ENCODE assay signal across 8 cellular contexts in the genomic region with DNA sequence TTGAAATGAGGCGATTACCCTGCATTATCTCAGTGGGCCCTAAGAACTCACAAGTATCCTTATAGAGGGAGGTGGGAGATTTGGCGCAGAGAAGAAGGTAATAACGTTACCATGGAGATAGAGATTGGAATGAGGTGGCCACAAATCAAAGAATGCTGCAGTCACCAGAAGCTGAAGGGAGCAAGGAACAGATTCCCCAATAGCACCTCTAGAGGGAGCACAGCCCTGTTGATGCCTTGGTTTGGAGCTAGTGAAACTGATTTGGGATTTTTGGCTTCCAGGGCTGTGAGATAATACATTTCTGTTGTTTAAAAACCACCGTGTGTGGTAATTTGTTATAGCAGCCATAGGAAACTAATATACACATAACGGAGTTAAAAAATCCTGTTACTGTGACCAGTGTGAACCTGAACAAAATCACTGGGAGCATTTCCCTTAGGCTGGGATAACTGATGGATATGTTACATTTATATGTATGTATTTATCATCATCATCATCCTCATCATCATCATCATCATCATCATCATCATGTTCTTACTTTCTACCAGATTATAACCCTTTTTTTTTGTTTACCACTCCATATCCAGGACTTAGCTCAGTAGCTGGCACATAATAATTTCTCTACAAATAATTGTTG.
DNase-seq lines count a peak whose midpoint lies in the region; ATAC-seq, FAIRE-seq and TF ChIP-seq lines count a peak whose summit lies in the region.

No MANE protein-coding gene starts in this region.

- peak; percentile 82 for FAIRE-seq in endometrium (lab: Jason Lieb, UNC)

- H3K36me3 Mint-ChIP-seq in nephron (ENCODE audit: low read depth), result no peaks in the 10 kb centered on the region
- H3K36me3 Mint-ChIP-seq in natural killer cell treated with Interleukin-12 subunit alpha and Interleukin-12 subunit beta and Interleukin-15 and Interleukin-18, amount 100 ng/mL, for 72 hours, result no peaks in the 10 kb centered on the region

- peak; percentile 40 for DNase-seq in NCI-H774 (lab: John Stamatoyannopoulos, UW)
- DNase-seq in natural killer cell treated with Interleukin-12 subunit alpha and Interleukin-12 subunit beta and Interleukin-15 and Interleukin-18, amount 100 ng/mL, for 72 hours (ENCODE audit: low spot score), result no peak
- DNase-seq in activated T-cell treated with anti-CD3 and anti-CD28 coated beads, Interleukin-2, amount 50 U/mL, for 1 hour, result no peak

- no peak overlapping the region for H3K4me3 Mint-ChIP-seq in nephron
- H3K4me3 Mint-ChIP-seq in natural killer cell treated with Interleukin-12 subunit alpha and Interleukin-12 subunit beta and Interleukin-15 and Interleukin-18, amount 100 ng/mL, for 72 hours, result no peak overlapping the region

- H3K4me1 ChIP-seq in ACC112 (ENCODE audit: control insufficient read depth, insufficient read depth, low read length, unreplicated experiment), result peaks cover 4% of the 10 kb centered on the region

- H3K9me3 Mint-ChIP-seq in nephron, result no peaks in the 10 kb centered on the region
- peaks cover 13% of the 10 kb centered on the region for H3K9me3 Mint-ChIP-seq in natural killer cell treated with Interleukin-12 subunit alpha and Interleukin-12 subunit beta and Interleukin-15 and Interleukin-18, amount 100 ng/mL, for 72 hours

- TF ChIP-seq CTCF in nephron (IDR thresholded peaks at IDR 0.05; ENCODE audit: unreplicated experiment in 3 of 3), result peak; percentile 54 to 63 (median 56)

- no peak overlapping the region for H3K4me3 ChIP-seq in ACC112 (ENCODE audit: low read depth, low read length)

- ATAC-seq in GM18861 (IDR thresholded peaks at IDR 0.05; ENCODE audit: unreplicated experiment) (peak; percentile 41), HG03442 (IDR thresholded peaks at IDR 0.05; ENCODE audit: unreplicated experiment) (peak; percentile 65)
- no peak for ATAC-seq in natural killer cell treated with Interleukin-12 subunit alpha and Interleukin-12 subunit beta and Interleukin-15 and Interleukin-18, amount 100 ng/mL, for 72 hours

- H3K36me3 ChIP-seq in ACC112 (ENCODE audit: insufficient read depth, low read length), result no peaks in the 10 kb centered on the region

- no peak overlapping the region for H3K27ac Mint-ChIP-seq in nephron
- H3K27ac Mint-ChIP-seq in natural killer cell treated with Interleukin-12 subunit alpha and Interleukin-12 subunit beta and Interleukin-15 and Interleukin-18, amount 100 ng/mL, for 72 hours, result no peak overlapping the region

- no peaks in the 10 kb centered on the region for H3K27me3 Mint-ChIP-seq in nephron (ENCODE audit: low read depth)
- no peaks in the 10 kb centered on the region for H3K27me3 Mint-ChIP-seq in natural killer cell treated with Interleukin-12 subunit alpha and Interleukin-12 subunit beta and Interleukin-15 and Interleukin-18, amount 100 ng/mL, for 72 hours

- no peak overlapping the region for H3K27ac ChIP-seq in ACC112 (ENCODE audit: low read depth, low read length)

- peak overlapping the region; percentile 14 for H2AFZ ChIP-seq in ACC112 (ENCODE audit: low read length, unreplicated experiment)

- H3K27me3 ChIP-seq in ACC112 (ENCODE audit: insufficient read depth, low read length), result no peaks in the 10 kb centered on the region

- no peaks in the 10 kb centered on the region for H3K79me2 ChIP-seq in ACC112 (ENCODE audit: control insufficient read depth, insufficient read depth, low read length, unreplicated experiment)

- H3K4me1 Mint-ChIP-seq in nephron, result no peaks in the 10 kb centered on the region
- H3K4me1 Mint-ChIP-seq in natural killer cell treated with Interleukin-12 subunit alpha and Interleukin-12 subunit beta and Interleukin-15 and Interleukin-18, amount 100 ng/mL, for 72 hours (ENCODE audit: low read depth in 2 of 2), result no peaks in the 10 kb centered on the region

Comparison
In these comparisons a context has a peak if more than half of its experiments do, and no peak if none do; other contexts are left out.
1. ATAC-seq: peak in GM18861 (single experiment) and HG03442 (single experiment); none in natural killer cell treated with Interleukin-12 subunit alpha and Interleukin-12 subunit beta and Interleukin-15 and Interleukin-18, amount 100 ng/mL, for 72 hours (0 of 2).